16 cellular contexts compared by ENCODE assay signal in the genomic region with DNA sequence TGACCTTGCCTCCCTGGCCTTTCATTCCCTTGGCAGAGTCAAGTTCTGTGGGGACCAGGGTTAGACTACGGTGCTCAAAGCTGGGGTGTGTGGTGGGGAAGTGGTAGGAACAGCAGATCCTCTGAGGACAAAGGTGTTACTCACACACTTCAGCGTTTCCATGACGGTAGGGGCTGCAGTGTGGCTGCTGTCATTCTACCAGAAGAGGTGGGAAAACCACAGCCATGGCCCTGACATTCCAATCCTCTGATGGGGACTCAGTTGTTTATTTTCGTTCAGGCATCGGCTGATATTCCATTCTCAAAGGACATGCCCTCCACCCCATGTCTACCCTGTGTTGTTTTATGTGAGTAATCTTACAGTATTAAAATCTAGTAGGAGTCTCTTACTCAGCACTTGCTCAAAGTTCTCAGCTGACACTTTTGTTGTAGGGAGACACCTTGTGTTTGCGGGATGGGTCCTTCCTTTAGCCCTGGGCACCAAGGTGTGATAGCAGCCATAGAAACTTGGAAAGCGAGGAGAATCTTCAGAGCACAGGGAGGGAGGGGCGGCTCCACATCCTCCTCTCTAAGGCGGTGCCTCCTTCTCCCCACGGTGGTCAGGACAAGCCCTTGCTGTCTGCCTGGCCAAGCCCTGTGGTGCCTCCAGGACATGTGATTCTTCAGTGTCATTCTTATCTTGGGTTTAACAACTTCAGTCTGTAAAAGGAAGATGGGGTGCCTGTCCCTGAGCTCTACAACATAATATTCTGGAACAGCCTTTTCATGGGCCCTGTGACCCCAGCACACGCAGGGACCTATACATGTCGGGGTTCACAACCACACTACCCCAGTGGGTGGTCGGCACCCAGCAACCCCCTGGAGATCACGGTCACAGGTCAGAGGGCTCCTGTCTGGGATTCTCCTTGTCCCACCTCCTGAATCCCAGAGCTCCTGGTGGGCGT. TPM values are rescaled to one million over a fixed set of nuclear protein-coding genes. Genes with fewer than 3 reads are reported as not detected.
"Had no signal": no experiment of that assay in that cellular context is flagged by ENCODE, and none has a peak within 500 bp of the region (broad histone marks: within the 10 kb centered on the region; RNA-seq: fewer than 3 reads in every experiment).

No MANE protein-coding gene starts in this region.

RNA-seq across cellular contexts. Expression of a gene that starts 1.7 kb away (rescaled TPM):
- total RNA-seq: activated naive CD4-positive, alpha-beta T cell treated with anti-CD3 and anti-CD28 coated beads, Interleukin-2, amount 50 U/mL, for 72 hours; activated T-helper 17 cell treated with anti-CD3 and anti-CD28 coated beads, Interleukin-2, amount 50 U/mL, for 72 hours; adrenal gland; ascending aorta; dorsolateral prefrontal cortex; esophagus muscularis mucosa; frontal cortex; left cardiac atrium; lower leg skin; mucosa of descending colon; progenitor cell of endocrine pancreas; sigmoid colon; thyroid gland; ureter; WTC11 had no signal

RNA-seq across cellular contexts. Expression of a gene that starts 32.1 kb away (rescaled TPM):
- total RNA-seq: activated T-helper 17 cell treated with anti-CD3 and anti-CD28 coated beads, Interleukin-2, amount 50 U/mL, for 72 hours; ascending aorta; esophagus muscularis mucosa; frontal cortex; left cardiac atrium; lower leg skin; progenitor cell of endocrine pancreas; sigmoid colon; thyroid gland; WTC11 had no signal

RNA-seq across cellular contexts. Expression of a gene that starts 33.0 kb away (rescaled TPM):
- total RNA-seq: activated T-helper 17 cell treated with anti-CD3 and anti-CD28 coated beads, Interleukin-2, amount 50 U/mL, for 72 hours; ascending aorta; dorsolateral prefrontal cortex; esophagus muscularis mucosa; frontal cortex; left cardiac atrium; lower leg skin; mucosa of descending colon; omental fat pad; progenitor cell of endocrine pancreas; sigmoid colon; thyroid gland; ureter; WTC11 had no signal

RNA-seq across cellular contexts. Expression of a gene that starts 45.0 kb away (rescaled TPM):
- total RNA-seq: activated T-helper 17 cell treated with anti-CD3 and anti-CD28 coated beads, Interleukin-2, amount 50 U/mL, for 72 hours; ascending aorta; esophagus muscularis mucosa; frontal cortex; left cardiac atrium; lower leg skin; mucosa of descending colon; progenitor cell of endocrine pancreas; sigmoid colon; thyroid gland; ureter; WTC11 had no signal

RNA-seq across cellular contexts. Expression of a gene that starts 47.0 kb away (rescaled TPM):
- total RNA-seq: activated naive CD4-positive, alpha-beta T cell treated with anti-CD3 and anti-CD28 coated beads, Interleukin-2, amount 50 U/mL, for 72 hours; activated T-helper 17 cell treated with anti-CD3 and anti-CD28 coated beads, Interleukin-2, amount 50 U/mL, for 72 hours; adrenal gland; ascending aorta; dorsolateral prefrontal cortex; esophagus muscularis mucosa; frontal cortex; left cardiac atrium; lower leg skin; mucosa of descending colon; omental fat pad; progenitor cell of endocrine pancreas; sigmoid colon; thyroid gland; ureter; WTC11 had no signal
- polyA plus RNA-seq: adrenal gland had no signal
